8 cellular contexts compared by ENCODE assay signal in genomic region chr12:119115296-119115905, GRCh38.
DNase-seq lines count a peak whose midpoint lies in the region; ATAC-seq and TF ChIP-seq lines count a peak whose summit lies in the region.

No MANE protein-coding gene starts in this region.

- no peak for ATAC-seq in HG03442 (IDR thresholded peaks at IDR 0.05; ENCODE audit: unreplicated experiment)
- no peak for ATAC-seq in HG02571 (IDR thresholded peaks at IDR 0.05; ENCODE audit: unreplicated experiment)

- TF ChIP-seq CTCF in AG09309 (IDR thresholded peaks at IDR 0.05; ENCODE audit: control insufficient read depth, insufficient read depth, low read depth, low read length, missing control alignments), result peak; percentile 64

- no peak overlapping the region for H3K4me3 ChIP-seq in AG09309 (ENCODE audit: control insufficient read depth, low read depth, low read length)

- no peak for DNase-seq in AG09309 (ENCODE audit: low read depth)
- DNase-seq in EL, result peak; percentile 29
- peak; percentile 72 for DNase-seq in NCI-H1694 (lab: John Stamatoyannopoulos, UW)
- peak; percentile 32 for DNase-seq in activated CD4-positive, alpha-beta T cell treated with anti-CD3 and anti-CD28 coated beads for 48 hours
- DNase-seq in glomerular visceral epithelial cell (ENCODE audit: extremely low spot score), result peak; percentile 36
- DNase-seq in renal cortical epithelial cell (ENCODE audit: low read depth), result peak; percentile 35
